ENCODE assay signal across 12 cellular contexts in the genomic region with DNA sequence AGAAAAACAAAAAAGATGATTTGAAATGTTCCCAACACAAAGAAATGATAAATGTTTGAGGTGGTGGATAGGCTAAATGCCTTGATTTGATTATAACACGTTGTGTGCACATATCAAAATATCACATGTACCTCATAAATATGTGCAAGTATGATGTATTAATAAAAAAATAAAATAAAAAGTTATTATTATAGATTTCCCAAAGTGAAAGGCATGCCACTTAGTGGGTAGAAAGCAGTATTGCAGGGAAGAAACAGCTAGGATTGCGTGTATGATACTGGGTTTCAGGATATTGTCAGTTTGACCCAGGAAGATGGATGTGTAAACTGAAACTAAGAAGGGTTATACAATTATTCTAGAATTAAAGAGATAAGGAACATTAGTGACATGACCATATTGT. TPM values are rescaled to one million over a fixed set of nuclear protein-coding genes. Genes with fewer than 3 reads are reported as not detected.
A peak's percentile ranks its signal among the peaks of the same experiment; 100 is the strongest.
DNase-seq lines count a peak whose midpoint lies in the region; ATAC-seq and TF ChIP-seq lines count a peak whose summit lies in the region.
"Had no signal": no experiment of that assay in that cellular context is flagged by ENCODE, and none has a peak within 500 bp of the region (broad histone marks: within the 10 kb centered on the region; RNA-seq: fewer than 3 reads in every experiment).

No MANE protein-coding gene starts in this region.

- TF ChIP-seq CTCF in endodermal cell (conservative IDR thresholded peaks at IDR 0.05), result peak; percentile 77
- TF ChIP-seq CTCF in psoas muscle (IDR thresholded peaks at IDR 0.05), result peak; percentile 49

- WGBS in endodermal cell (ENCODE audit: insufficient coverage in 1 of 2, insufficient read length in 1 of 2), 2 experiments, result 49 to 75% methylated on average over 1 of the region's 2 CpGs
- WGBS in psoas muscle, 3 donors, result 23 to 60% (median 35%) methylated on average over 2 of the region's 2 CpGs

- H3K4me3 ChIP-seq in endodermal cell (ENCODE audit: low read length) (no peak overlapping the region), psoas muscle (no peak overlapping the region)
- H3K4me3 ChIP-seq: BLaER1, uterus had no signal

- H3K4me1 ChIP-seq in endodermal cell (ENCODE audit: control insufficient read depth, insufficient read depth, low read length) (no peaks in the 10 kb centered on the region), psoas muscle (peaks cover 23% of the 10 kb centered on the region)
- H3K4me1 ChIP-seq: uterus had no signal

- DNase-seq in NCI-H1694 treated with DMSO at 0.1 percent for 48 hours (lab: John Stamatoyannopoulos, UW) (peak; percentile 3), NCI-H1694 (lab: John Stamatoyannopoulos, UW) (no peak), NAMALWA (ENCODE audit: low spot score) (peak; percentile 19), endodermal cell (no peak), psoas muscle (no peak), SK-N-DZ (ENCODE audit: low spot score) (no peak)
- no peak for DNase-seq in activated naive CD8-positive, alpha-beta T cell treated with anti-CD3 and anti-CD28 coated beads for 36 hours
- DNase-seq: activated naive CD4-positive, alpha-beta T cell treated with Interleukin-2 at 50 U/mL for 16 hours; kidney glomerular epithelial cell; uterus had no signal

- H3K36me3 Mint-ChIP-seq in endodermal cell (ENCODE audit: low read depth), result no peaks in the 10 kb centered on the region
- no peaks in the 10 kb centered on the region for H3K36me3 Mint-ChIP-seq in activated naive CD8-positive, alpha-beta T cell treated with anti-CD3 and anti-CD28 coated beads for 36 hours

- H3K9me3 ChIP-seq in endodermal cell (ENCODE audit: control insufficient read depth, low read length), result no peaks in the 10 kb centered on the region
- no peaks in the 10 kb centered on the region for H3K9me3 ChIP-seq in psoas muscle
- H3K9me3 ChIP-seq: BLaER1, uterus had no signal

- no peak overlapping the region for H3K4me3 Mint-ChIP-seq in endodermal cell
- H3K4me3 Mint-ChIP-seq in activated naive CD8-positive, alpha-beta T cell treated with anti-CD3 and anti-CD28 coated beads for 36 hours, result no peak overlapping the region

- peaks cover 71% of the 10 kb centered on the region for H3K27me3 Mint-ChIP-seq in endodermal cell (ENCODE audit: insufficient read depth)
- peaks cover 35% of the 10 kb centered on the region for H3K27me3 Mint-ChIP-seq in activated naive CD8-positive, alpha-beta T cell treated with anti-CD3 and anti-CD28 coated beads for 36 hours

- no peak overlapping the region for H3K27ac Mint-ChIP-seq in endodermal cell
- no peak overlapping the region for H3K27ac Mint-ChIP-seq in activated naive CD8-positive, alpha-beta T cell treated with anti-CD3 and anti-CD28 coated beads for 36 hours

- intact Hi-C loops in psoas muscle (cut with DNase I), result loop anchor here in 1 of 2 donors (10.0 kb wide), 1 partner anchor 246 kb away; a partner anchor contains a TSS

- peaks cover 44% of the 10 kb centered on the region for H3K27me3 ChIP-seq in endodermal cell (ENCODE audit: control insufficient read depth, insufficient read depth, low read length, poor library complexity, severe bottlenecking)
- no peaks in the 10 kb centered on the region for H3K27me3 ChIP-seq in psoas muscle (ENCODE audit: insufficient read depth in 3 of 3, low read length in 2 of 3)

- no peak overlapping the region for H3K9ac ChIP-seq in endodermal cell (ENCODE audit: extremely low read depth, low read length, poor library complexity, severe bottlenecking)
- H3K9ac ChIP-seq: BLaER1 had no signal

- no peak for ATAC-seq in psoas muscle
- no peak for ATAC-seq in GM21825 (IDR thresholded peaks at IDR 0.05; ENCODE audit: unreplicated experiment)

- no peaks in the 10 kb centered on the region for H3K36me3 ChIP-seq in endodermal cell (ENCODE audit: control insufficient read depth, insufficient read depth, low read length)
- no peaks in the 10 kb centered on the region for H3K36me3 ChIP-seq in psoas muscle (ENCODE audit: insufficient read depth in 1 of 2, low read depth in 1 of 2)
- H3K36me3 ChIP-seq: BLaER1, uterus had no signal

- H3K9me3 Mint-ChIP-seq in endodermal cell, result no peaks in the 10 kb centered on the region
- no peaks in the 10 kb centered on the region for H3K9me3 Mint-ChIP-seq in activated naive CD8-positive, alpha-beta T cell treated with anti-CD3 and anti-CD28 coated beads for 36 hours

- H3K27ac ChIP-seq in endodermal cell (ENCODE audit: low read depth, low read length), result no peak overlapping the region
- peak overlapping the region; percentile 83 for H3K27ac ChIP-seq in psoas muscle
- H3K27ac ChIP-seq: BLaER1, uterus had no signal

- H3K4me1 Mint-ChIP-seq in endodermal cell, result peaks cover 15% of the 10 kb centered on the region
- H3K4me1 Mint-ChIP-seq in activated naive CD8-positive, alpha-beta T cell treated with anti-CD3 and anti-CD28 coated beads for 36 hours, result peaks cover 17% of the 10 kb centered on the region

RNA-seq across cellular contexts. Expression of a gene that starts 3.6 kb away (rescaled TPM):
- total RNA-seq in endodermal cell, result 10 to 100 TPM; 24.7 to 48.0 TPM
- 19.8 TPM for polyA plus RNA-seq in endodermal cell (2013, experiment 1 of 2)
- 18.8 TPM for polyA plus RNA-seq in endodermal cell (2013, experiment 2 of 2)
- total RNA-seq in psoas muscle, result 100 to 1,000 TPM in 1 of 4 donors, 10 to 100 TPM in 3; 61.5 to 129 (median 87.1) TPM
- 10 to 100 TPM; 33.9 to 69.8 (median 57.3) TPM for polyA plus RNA-seq in psoas muscle
- 7.6 and 8.5 TPM in 2 replicates for polyA plus RNA-seq in SK-N-DZ (2014; cell fraction: cytosol; rRNA removed)
- polyA plus RNA-seq in SK-N-DZ (2014; cell fraction: nucleus; rRNA removed), result 3.1 and 5.4 TPM in 2 replicates
- total RNA-seq in activated naive CD8-positive, alpha-beta T cell treated with anti-CD3 and anti-CD28 coated beads for 36 hours, result 10 to 100 TPM; 16.8 to 17.8 TPM

RNA-seq across cellular contexts. Expression of a gene that starts 28.5 kb away (rescaled TPM):
- total RNA-seq in endodermal cell (1 to 10 TPM; 4.1 to 7.0 TPM), psoas muscle (1 to 10 TPM in 2 of 4 donors, under 1 TPM in 2; 0.57 to 7.7 (median 1.6) TPM)
- polyA plus RNA-seq in endodermal cell (2013, experiment 1 of 2), result 4.0 TPM
- 2.7 TPM for polyA plus RNA-seq in endodermal cell (2013, experiment 2 of 2)
- polyA plus RNA-seq in psoas muscle, result under 1 TPM in 2 of 3 donors, not detected in 1; 0.61 to 0.90 TPM
- not detected in 2 replicates for polyA plus RNA-seq in SK-N-DZ (2014; cell fraction: cytosol; rRNA removed)
- polyA plus RNA-seq in SK-N-DZ (2014; cell fraction: nucleus; rRNA removed), result not detected in 2 replicates
- total RNA-seq in activated naive CD8-positive, alpha-beta T cell treated with anti-CD3 and anti-CD28 coated beads for 36 hours, result not detected

Comparison
In these comparisons a context has a peak if more than half of its experiments do, and no peak if none do; other contexts are left out.
1. DNase-seq: peak in NCI-H1694 treated with DMSO at 0.1 percent for 48 hours (single experiment) and NAMALWA (single experiment); none in NCI-H1694 (single experiment), endodermal cell (single experiment), psoas muscle (0 of 2), SK-N-DZ (single experiment) and activated naive CD8-positive, alpha-beta T cell treated with anti-CD3 and anti-CD28 coated beads for 36 hours (single experiment).